Comparison of ENCODE assay signal across 28 cellular contexts in genomic region chr14:36078080-36078479, GRCh38.
"Had no signal": no experiment of that assay in that cellular context is flagged by ENCODE, and none has a peak within 500 bp of the region (broad histone marks: within the 10 kb centered on the region; RNA-seq: fewer than 3 reads in every experiment).

No MANE protein-coding gene starts in this region.

- H3K4me3 ChIP-seq: colonic mucosa, coronary artery, dorsolateral prefrontal cortex, esophagus muscularis mucosa, esophagus squamous epithelium, gastrocnemius medialis, gastroesophageal sphincter, heart left ventricle, heart right ventricle had no signal

- H3K9me3 ChIP-seq: colonic mucosa, esophagus muscularis mucosa, gastrocnemius medialis had no signal

- H3K27ac ChIP-seq: colonic mucosa, coronary artery, dorsolateral prefrontal cortex, epithelial cell of prostate, esophagus muscularis mucosa, esophagus squamous epithelium, foreskin keratinocyte, gastrocnemius medialis, gastroesophageal sphincter, heart left ventricle, heart right ventricle had no signal

- H3K4me1 ChIP-seq: colonic mucosa, esophagus muscularis mucosa, esophagus squamous epithelium, foreskin keratinocyte, gastrocnemius medialis, gastroesophageal sphincter, heart left ventricle, heart right ventricle had no signal

- DNase-seq: colonic mucosa; cortex of kidney; dermis blood vessel endothelial cell; dorsolateral prefrontal cortex; effector CD4-positive, alpha-beta T cell; effector CD8-positive, alpha-beta T cell; effector memory CD4-positive, alpha-beta T cell; effector memory CD8-positive, alpha-beta T cell; endodermal cell; erythroblast; esophagus squamous epithelium; foreskin fibroblast; foreskin keratinocyte; foreskin melanocyte; gastrocnemius medialis; glutamatergic neuron; head of caudate nucleus; heart left ventricle; heart right ventricle had no signal

- H3K36me3 ChIP-seq: colonic mucosa, esophagus muscularis mucosa, esophagus squamous epithelium, gastrocnemius medialis, gastroesophageal sphincter, heart left ventricle, heart right ventricle had no signal

- FAIRE-seq: colon, endometrium, endothelial cell of umbilical vein, frontal cortex had no signal

- ATAC-seq: effector memory CD8-positive, alpha-beta T cell; esophagus mucosa; foreskin keratinocyte; gastrocnemius medialis; gastroesophageal sphincter; heart left ventricle; heart right ventricle had no signal

- H3K27me3 ChIP-seq: colonic mucosa, esophagus squamous epithelium had no signal
